ENCODE assay signal across 12 cellular contexts in the genomic region with DNA sequence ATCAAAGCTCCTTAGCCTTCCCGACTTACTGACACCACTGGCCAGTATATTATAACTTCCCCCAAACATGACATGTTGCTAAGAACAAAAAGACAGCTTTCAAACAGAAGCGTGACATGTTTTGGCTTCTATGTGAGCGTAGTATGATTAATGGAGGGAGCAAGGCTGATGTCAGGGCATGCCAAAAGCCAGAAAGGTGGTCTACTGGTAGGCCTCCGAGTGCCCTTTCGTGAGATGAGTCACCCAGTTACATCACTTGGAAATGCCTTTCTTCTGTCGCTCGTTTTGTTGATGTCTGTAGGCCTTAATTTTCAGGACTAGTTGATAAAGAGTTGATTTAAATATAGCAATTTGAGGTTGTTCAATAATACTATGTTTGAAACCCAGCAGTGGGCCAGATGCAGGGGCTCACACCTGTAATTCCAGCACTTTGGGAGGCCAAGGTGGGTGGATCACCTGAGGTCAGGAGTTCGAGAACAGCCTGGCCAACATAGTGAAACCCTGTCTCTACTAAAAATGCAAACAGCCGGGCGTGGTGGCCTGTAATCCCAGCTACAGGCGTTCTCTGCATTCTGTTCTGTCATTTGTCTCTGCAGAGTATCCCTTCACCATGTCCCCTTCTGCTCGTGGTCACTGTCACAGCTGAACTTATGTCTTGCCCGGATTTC. TPM values are rescaled to one million over a fixed set of nuclear protein-coding genes. Genes with fewer than 3 reads are reported as not detected.
DNase-seq lines count a peak whose midpoint lies in the region; ATAC-seq, FAIRE-seq and TF ChIP-seq lines count a peak whose summit lies in the region.
"Had no signal": no experiment of that assay in that cellular context is flagged by ENCODE, and none has a peak within 500 bp of the region (broad histone marks: within the 10 kb centered on the region; RNA-seq: fewer than 3 reads in every experiment).

No MANE protein-coding gene starts in this region.

- H3K27me3 ChIP-seq in bronchial epithelial cell (ENCODE audit: control insufficient read depth, insufficient read depth, low read length) (no peaks in the 10 kb centered on the region), muscle layer of colon (ENCODE audit: control insufficient read depth in 1 of 2, insufficient read depth in 2 of 2, low read length in 2 of 2) (no peaks in the 10 kb centered on the region)
- H3K27me3 ChIP-seq: colonic mucosa had no signal

- peaks cover 72% of the 10 kb centered on the region for H3K4me1 ChIP-seq in muscle layer of colon (ENCODE audit: insufficient read depth, low read length)
- H3K4me1 ChIP-seq: colonic mucosa had no signal

- H3K36me3 ChIP-seq in bronchial epithelial cell (ENCODE audit: control insufficient read depth, insufficient read depth, low read length): no peaks in the 10 kb centered on the region
- H3K36me3 ChIP-seq in muscle layer of colon (ENCODE audit: insufficient read depth, low read length): no peaks in the 10 kb centered on the region
- H3K36me3 ChIP-seq: colonic mucosa had no signal

- H3K27ac ChIP-seq in muscle layer of colon (ENCODE audit: low read depth, low read length): peak overlapping the region; percentile 1
- H3K27ac ChIP-seq: colonic mucosa had no signal

- H3K4me3 ChIP-seq in bronchial epithelial cell (ENCODE audit: low read depth, low read length) (no peak overlapping the region), muscle layer of colon (ENCODE audit: low read depth in 1 of 2, low read length in 2 of 2) (no peak overlapping the region)
- H3K4me3 ChIP-seq: colonic mucosa, mucosa of descending colon had no signal

- ATAC-seq in GM21526 (IDR thresholded peaks at IDR 0.05; ENCODE audit: low FRiP score, unreplicated experiment) (no peak), GM19455 (IDR thresholded peaks at IDR 0.05; ENCODE audit: unreplicated experiment) (no peak), GM21528 (IDR thresholded peaks at IDR 0.05; ENCODE audit: low FRiP score, unreplicated experiment) (no peak)

- no peaks in the 10 kb centered on the region for H3K9me3 ChIP-seq in muscle layer of colon (ENCODE audit: low read length)
- H3K9me3 ChIP-seq: colonic mucosa, mucosa of descending colon had no signal

- H3K9ac ChIP-seq in muscle layer of colon (ENCODE audit: low read length): no peak overlapping the region

- DNase-seq in EL (peak; percentile 35), NCI-H226 (peak; percentile 62), bronchial epithelial cell (ENCODE audit: low read depth) (peak; percentile 85), putamen (ENCODE audit: low spot score) (no peak)
- DNase-seq: activated naive CD4-positive, alpha-beta T cell treated with anti-CD3 and anti-CD28 coated beads for 36 hours; colonic mucosa; mucosa of descending colon; SIG-M5 had no signal

- no peak for TF ChIP-seq CTCF in bronchial epithelial cell (IDR thresholded peaks at IDR 0.05; ENCODE audit: insufficient read depth, low read length, severe bottlenecking)

- FAIRE-seq in bronchial epithelial cell (lab: Jason Lieb, UNC): no peak

RNA-seq across cellular contexts. Expression of gene CNKSR3, which starts 53.3 kb away (rescaled TPM):
- 2.6 and 3.6 TPM in 2 replicates for total RNA-seq in bronchial epithelial cell
